ENCODE assay signal across 8 cellular contexts in genomic region chr2:219230201-219230540, GRCh38. TPM values are rescaled to one million over a fixed set of nuclear protein-coding genes. Genes with fewer than 3 reads are reported as not detected.
DNase-seq lines count a peak whose midpoint lies in the region; TF ChIP-seq lines count a peak whose summit lies in the region.

No MANE protein-coding gene starts in this region.

- no peak for TF ChIP-seq CTCF in transverse colon (IDR thresholded peaks at IDR 0.05)

- no peaks in the 10 kb centered on the region for H3K27me3 ChIP-seq in mucosa of stomach (ENCODE audit: control insufficient read depth, insufficient read depth, low read length)
- H3K27me3 ChIP-seq in transverse colon, result no peaks in the 10 kb centered on the region

- H3K36me3 ChIP-seq in mucosa of stomach (ENCODE audit: control insufficient read depth, insufficient read depth, low read length) (peaks cover 9% of the 10 kb centered on the region), transverse colon (peaks cover 0 to 37% (median 18%) of the 10 kb centered on the region in 4 donors)

- H3K9ac ChIP-seq in mucosa of stomach (ENCODE audit: low read length), result peak overlapping the region; percentile 97

- H3K9me3 ChIP-seq in mucosa of stomach (ENCODE audit: control insufficient read depth, low read length), result no peaks in the 10 kb centered on the region
- H3K9me3 ChIP-seq in transverse colon, result no peaks in the 10 kb centered on the region

- peaks cover 19% of the 10 kb centered on the region for H3K4me1 ChIP-seq in mucosa of stomach (ENCODE audit: control insufficient read depth, insufficient read depth, low read length)
- H3K4me1 ChIP-seq in transverse colon, result peaks cover 18 to 36% (median 30%) of the 10 kb centered on the region in 4 donors

- H3K4me3 ChIP-seq in mucosa of stomach (ENCODE audit: low read length), result peak overlapping the region; percentile 65
- peak overlapping the region; percentile 67 to 90 (median 78) for H3K4me3 ChIP-seq in transverse colon

- WGBS in transverse colon (ENCODE audit: low coverage in 1 of 2), 2 donors, result 0% methylated on average over 6 of the region's 19 CpGs

- TF ChIP-seq POLR2A in transverse colon (IDR thresholded peaks at IDR 0.05), result no peak

- no peak for TF ChIP-seq EP300 in transverse colon (IDR thresholded peaks at IDR 0.05; ENCODE audit: low read depth)

- H3K27ac ChIP-seq in epithelial cell of prostate (peak overlapping the region; percentile 92), transverse colon (peak overlapping the region; percentile 92 to 98 (median 96))

- in situ Hi-C loops in transverse colon (cut with MboI; ENCODE audit: low pct_ligation_motif_present in 1 of 4, low pct_unique_long_range_greater_than_20kb in 1 of 4, low sequenced_read_pairs in 3 of 4), result no loop called here

- DNase-seq in NCI-H748 (lab: John Stamatoyannopoulos, UW; ENCODE audit: unreplicated experiment) (peak; percentile 61), NCI-H748 treated with DMSO at 0.1 percent for 48 hours (lab: John Stamatoyannopoulos, UW) (no peak), HuH-7.5 (ENCODE audit: low spot score) (peak; percentile 59), epithelial cell of prostate (ENCODE audit: low read depth, low spot score) (no peak), transverse colon (peak; percentile 71), dedifferentiated amniotic fluid mesenchymal stem cell (ENCODE audit: extremely low spot score) (no peak)
- DNase-seq in activated CD4-positive, CD25-positive, alpha-beta regulatory T cell treated with anti-CD3 and anti-CD28 coated beads, Interleukin-2, amount 50 U/mL, for 72 hours, result peak; percentile 62

- intact Hi-C loops in transverse colon (cut with DNase I; ENCODE audit: low total_unique reads), result no loop called here

RNA-seq across cellular contexts. Expression of gene ANKZF1, which starts 0.6 kb away (rescaled TPM):
- total RNA-seq in transverse colon, result 100 to 1,000 TPM in 2 of 4 donors, 10 to 100 TPM in 2; 64.3 to 318 (median 114) TPM

RNA-seq across cellular contexts. Expression of gene ATG9A, which starts 0.7 kb away (rescaled TPM):
- total RNA-seq in transverse colon, result 100 to 1,000 TPM in 1 of 4 donors, 10 to 100 TPM in 3; 73.2 to 243 (median 82.7) TPM

RNA-seq across cellular contexts. Expression of gene ABCB6, which starts 11.4 kb away (rescaled TPM):
- total RNA-seq in transverse colon, result 10 to 100 TPM in 3 of 4 donors, 1 to 10 TPM in 1; 3.4 to 28.7 (median 20.4) TPM

RNA-seq across cellular contexts. Expression of gene GLB1L, which starts 15.1 kb away (rescaled TPM):
- total RNA-seq in transverse colon, result 1 to 10 TPM in 3 of 4 donors, under 1 TPM in 1; 0.40 to 9.1 (median 3.8) TPM

RNA-seq across cellular contexts. Expression of gene STK16, which starts 15.1 kb away (rescaled TPM):
- total RNA-seq in transverse colon, result 10 to 100 TPM; 18.7 to 44.8 (median 28.2) TPM

Comparison
In these comparisons a context has a peak if more than half of its experiments do, and no peak if none do; other contexts are left out.
1. DNase-seq: peak in NCI-H748 (single experiment), HuH-7.5 (single experiment), activated CD4-positive, CD25-positive, alpha-beta regulatory T cell treated with anti-CD3 and anti-CD28 coated beads, Interleukin-2, amount 50 U/mL, for 72 hours (single experiment) and transverse colon (single experiment); none in NCI-H748 treated with DMSO at 0.1 percent for 48 hours (single experiment), epithelial cell of prostate (single experiment) and dedifferentiated amniotic fluid mesenchymal stem cell (single experiment).